8 cellular contexts compared by ENCODE assay signal in genomic region chr2:11829324-11829946, GRCh38.
A peak's percentile ranks its signal among the peaks of the same experiment; 100 is the strongest.
DNase-seq lines count a peak whose midpoint lies in the region; ATAC-seq and TF ChIP-seq lines count a peak whose summit lies in the region.

No MANE protein-coding gene starts in this region.

- DNase-seq in DMS79 treated with DMSO at 0.1 percent for 48 hours (lab: John Stamatoyannopoulos, UW) (peak; percentile 72), SJSA1 (ENCODE audit: low read depth in 1 of 2, low spot score in 2 of 2) (peak; percentile 73), Right ventricle myocardium inferior (ENCODE audit: missing footprints) (peak; percentile 76), osteocyte (ENCODE audit: extremely low spot score, unreplicated experiment) (no peak)

- H3K36me3 ChIP-seq in KOPT-K1 (ENCODE audit: insufficient read depth, low read length) (peaks cover 35% of the 10 kb centered on the region), SJSA1 (peaks cover 10% of the 10 kb centered on the region), thymus (ENCODE audit: control insufficient read depth, insufficient read depth) (peaks cover 12% of the 10 kb centered on the region)

- intact Hi-C loops in Right ventricle myocardium inferior (cut with DNase I): loop anchor here (1.0 to 2.0 kb wide), 2 partner anchors 967 to 1178 kb away; no protein-coding TSS in a partner anchor

- H3K9me3 ChIP-seq in KOPT-K1 (ENCODE audit: insufficient read depth, low read length, poor library complexity, severe bottlenecking): no peaks in the 10 kb centered on the region
- peaks cover 2% of the 10 kb centered on the region; the same call in 1 of the 2 replicates for H3K9me3 ChIP-seq in SJSA1 (replicated peaks)
- no peaks in the 10 kb centered on the region for H3K9me3 ChIP-seq in thymus (ENCODE audit: control insufficient read depth)

- H3K36me3 Mint-ChIP-seq in activated naive CD4-positive, alpha-beta T cell treated with anti-CD3 and anti-CD28 coated beads, Interleukin-2, amount 50 U/mL, for 24 hours: peaks cover 2% of the 10 kb centered on the region
- H3K36me3 Mint-ChIP-seq in osteocyte (ENCODE audit: unreplicated experiment): peaks cover 13% of the 10 kb centered on the region

- peak; percentile 66 for TF ChIP-seq CTCF in osteocyte (IDR thresholded peaks at IDR 0.05)

- H3K27me3 ChIP-seq in SJSA1 (replicated peaks) (no peaks in the 10 kb centered on the region), thymus (ENCODE audit: control insufficient read depth, insufficient read depth) (no peaks in the 10 kb centered on the region)

- no peaks in the 10 kb centered on the region for H3K27me3 Mint-ChIP-seq in activated naive CD4-positive, alpha-beta T cell treated with anti-CD3 and anti-CD28 coated beads, Interleukin-2, amount 50 U/mL, for 24 hours
- H3K27me3 Mint-ChIP-seq in osteocyte (ENCODE audit: unreplicated experiment): no peaks in the 10 kb centered on the region

- H3K4me3 ChIP-seq in SJSA1 (no peak overlapping the region), thymus (ENCODE audit: low read length) (peak overlapping the region; percentile 34)

- H3K4me1 ChIP-seq in SJSA1 (replicated peaks): peaks cover 37% of the 10 kb centered on the region
- peaks cover 15% of the 10 kb centered on the region for H3K4me1 ChIP-seq in thymus (ENCODE audit: control insufficient read depth, insufficient read depth, low read length)

- H3K27ac Mint-ChIP-seq in activated naive CD4-positive, alpha-beta T cell treated with anti-CD3 and anti-CD28 coated beads, Interleukin-2, amount 50 U/mL, for 24 hours: peak overlapping the region; percentile 32
- peak overlapping the region; percentile 95 for H3K27ac Mint-ChIP-seq in osteocyte (ENCODE audit: unreplicated experiment)

- peak overlapping the region; percentile 87 for H3K4me3 Mint-ChIP-seq in activated naive CD4-positive, alpha-beta T cell treated with anti-CD3 and anti-CD28 coated beads, Interleukin-2, amount 50 U/mL, for 24 hours
- peak overlapping the region; percentile 72 for H3K4me3 Mint-ChIP-seq in osteocyte (ENCODE audit: unreplicated experiment)

- H3K9me3 Mint-ChIP-seq in activated naive CD4-positive, alpha-beta T cell treated with anti-CD3 and anti-CD28 coated beads, Interleukin-2, amount 50 U/mL, for 24 hours: peaks cover 5% of the 10 kb centered on the region
- peaks cover under 1% of the 10 kb centered on the region for H3K9me3 Mint-ChIP-seq in osteocyte (ENCODE audit: unreplicated experiment)

- H3K27ac ChIP-seq in KOPT-K1 (ENCODE audit: low read depth, low read length, poor library complexity, severe bottlenecking) (peak overlapping the region; percentile 94), SJSA1 (peak overlapping the region; percentile 70), thymus (ENCODE audit: low read depth) (peak overlapping the region; percentile 81)

- H3K4me1 Mint-ChIP-seq in activated naive CD4-positive, alpha-beta T cell treated with anti-CD3 and anti-CD28 coated beads, Interleukin-2, amount 50 U/mL, for 24 hours: peaks cover 44% of the 10 kb centered on the region
- peaks cover 44% of the 10 kb centered on the region for H3K4me1 Mint-ChIP-seq in osteocyte (ENCODE audit: unreplicated experiment)

- whole genome bisulfite sequencing in thymus: 22% methylated on average over 11 of the region's 11 CpGs

- ATAC-seq in GM21825 (IDR thresholded peaks at IDR 0.05; ENCODE audit: unreplicated experiment) (peak; percentile 20), Right ventricle myocardium inferior (peak; percentile 49)
